Comparison of ENCODE assay signal across 16 cellular contexts in genomic region chr21:28538987-28539622, GRCh38.
DNase-seq lines count a peak whose midpoint lies in the region; ATAC-seq and TF ChIP-seq lines count a peak whose summit lies in the region.
"Had no signal": no experiment of that assay in that cellular context is flagged by ENCODE, and none has a peak within 500 bp of the region (broad histone marks: within the 10 kb centered on the region; RNA-seq: fewer than 3 reads in every experiment).

No MANE protein-coding gene starts in this region.

- CTCF ChIA-PET in AG04449 (lab: Yijun Ruan, JAX): interaction anchor here (0.7 kb wide), 1 partner anchor 206 kb away, joined by 3 read pairs; no protein-coding TSS in a partner anchor

- DNase-seq in AG04449 (ENCODE audit: low read depth, low spot score) (peak; percentile 79), HT-29 (ENCODE audit: low spot score) (peak; percentile 29), astrocyte of the hippocampus (ENCODE audit: low read depth, low spot score) (peak; percentile 48), fibroblast of villous mesenchyme (ENCODE audit: low read depth) (peak; percentile 75), NCI-H187 treated with DMSO at 0.1 percent for 48 hours (lab: John Stamatoyannopoulos, UW) (no peak), T1000 (lab: John Stamatoyannopoulos, UW) (no peak)
- DNase-seq: activated CD4-positive, alpha-beta T cell treated with anti-CD3 and anti-CD28 coated beads, Interleukin-2, amount 10 ng/mL, durations not matched to agents 7 days and 5 days; Calu3; KG1; left lung; NCI-H146; SIG-M5; stimulated activated naive CD8-positive, alpha-beta T cell treated with anti-CD3 and anti-CD28 coated beads, Interleukin-15, Interleukin-2, amounts not matched to agents 100 U/mL and 50 U/mL, for 24 hours had no signal

- TF ChIP-seq CTCF in AG04449 (IDR thresholded peaks at IDR 0.05; ENCODE audit: insufficient read depth, low read length, missing control alignments) (no peak), fibroblast of villous mesenchyme (IDR thresholded peaks at IDR 0.05; ENCODE audit: insufficient read depth, low read depth, low read length) (no peak)

- ATAC-seq in GM18867 (IDR thresholded peaks at IDR 0.05; ENCODE audit: unreplicated experiment) (no peak), GM21528 (IDR thresholded peaks at IDR 0.05; ENCODE audit: low FRiP score, unreplicated experiment) (no peak)
- ATAC-seq: activated naive CD4-positive, alpha-beta T cell treated with anti-CD3 and anti-CD28 coated beads, Interleukin-2, amount 50 U/mL, for 72 hours; left lung; stimulated activated naive CD8-positive, alpha-beta T cell treated with anti-CD3 and anti-CD28 coated beads, Interleukin-15, Interleukin-2, amounts not matched to agents 100 U/mL and 50 U/mL, for 24 hours had no signal

- H3K4me3 ChIP-seq in AG04449 (ENCODE audit: low read depth, low read length) (no peak overlapping the region), fibroblast of villous mesenchyme (ENCODE audit: low read depth, low read length) (no peak overlapping the region)
- H3K4me3 ChIP-seq: left lung had no signal

- POLR2A ChIA-PET in AG04449 (lab: Yijun Ruan, JAX): no interaction called here

Comparison
In these comparisons a context has a peak if more than half of its experiments do, and no peak if none do; other contexts are left out.
1. DNase-seq: peak in AG04449 (single experiment), HT-29 (single experiment), astrocyte of the hippocampus (single experiment) and fibroblast of villous mesenchyme (single experiment); none in NCI-H187 treated with DMSO at 0.1 percent for 48 hours (single experiment) and T1000 (single experiment).